In the genomic region with DNA sequence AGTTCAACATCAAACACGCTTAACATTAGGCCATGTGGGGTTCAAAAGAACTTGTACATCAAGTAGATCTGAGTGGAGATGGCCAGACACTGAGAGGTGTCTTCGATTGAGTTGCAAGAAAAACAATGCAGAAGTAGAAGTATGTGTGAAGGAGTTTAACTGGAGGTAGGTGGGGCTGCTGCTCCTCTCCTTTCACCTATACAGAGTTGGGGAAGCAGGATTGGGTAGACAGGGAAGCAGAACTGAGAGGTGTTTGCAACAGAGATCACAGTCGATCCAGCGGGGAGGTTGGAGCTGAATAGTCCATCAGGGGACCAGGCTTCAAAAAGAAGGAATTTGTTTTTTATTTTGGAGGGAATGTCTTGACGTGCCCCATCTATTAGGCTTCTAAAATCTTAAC, we compare ENCODE assay signal across 2 cellular contexts.
TF ChIP-seq lines count a peak whose summit lies in the region.

No MANE protein-coding gene starts in this region.

TF ChIP-seq in GM23338, 12 proteins besides CTCF, POLR2A, EP300 and RAD21 (continued from another document):
- TF ChIP-seq CREB1 (CRISPR knock-in tag; IDR thresholded peaks at IDR 0.05; ENCODE audit: low read depth) (no peak), STAT1 (IDR thresholded peaks at IDR 0.05; ENCODE audit: unreplicated experiment) (no peak), EZH2 (IDR thresholded peaks at IDR 0.05; ENCODE audit: low read depth, unreplicated experiment) (no peak)
- TF ChIP-seq, protein P1, sequence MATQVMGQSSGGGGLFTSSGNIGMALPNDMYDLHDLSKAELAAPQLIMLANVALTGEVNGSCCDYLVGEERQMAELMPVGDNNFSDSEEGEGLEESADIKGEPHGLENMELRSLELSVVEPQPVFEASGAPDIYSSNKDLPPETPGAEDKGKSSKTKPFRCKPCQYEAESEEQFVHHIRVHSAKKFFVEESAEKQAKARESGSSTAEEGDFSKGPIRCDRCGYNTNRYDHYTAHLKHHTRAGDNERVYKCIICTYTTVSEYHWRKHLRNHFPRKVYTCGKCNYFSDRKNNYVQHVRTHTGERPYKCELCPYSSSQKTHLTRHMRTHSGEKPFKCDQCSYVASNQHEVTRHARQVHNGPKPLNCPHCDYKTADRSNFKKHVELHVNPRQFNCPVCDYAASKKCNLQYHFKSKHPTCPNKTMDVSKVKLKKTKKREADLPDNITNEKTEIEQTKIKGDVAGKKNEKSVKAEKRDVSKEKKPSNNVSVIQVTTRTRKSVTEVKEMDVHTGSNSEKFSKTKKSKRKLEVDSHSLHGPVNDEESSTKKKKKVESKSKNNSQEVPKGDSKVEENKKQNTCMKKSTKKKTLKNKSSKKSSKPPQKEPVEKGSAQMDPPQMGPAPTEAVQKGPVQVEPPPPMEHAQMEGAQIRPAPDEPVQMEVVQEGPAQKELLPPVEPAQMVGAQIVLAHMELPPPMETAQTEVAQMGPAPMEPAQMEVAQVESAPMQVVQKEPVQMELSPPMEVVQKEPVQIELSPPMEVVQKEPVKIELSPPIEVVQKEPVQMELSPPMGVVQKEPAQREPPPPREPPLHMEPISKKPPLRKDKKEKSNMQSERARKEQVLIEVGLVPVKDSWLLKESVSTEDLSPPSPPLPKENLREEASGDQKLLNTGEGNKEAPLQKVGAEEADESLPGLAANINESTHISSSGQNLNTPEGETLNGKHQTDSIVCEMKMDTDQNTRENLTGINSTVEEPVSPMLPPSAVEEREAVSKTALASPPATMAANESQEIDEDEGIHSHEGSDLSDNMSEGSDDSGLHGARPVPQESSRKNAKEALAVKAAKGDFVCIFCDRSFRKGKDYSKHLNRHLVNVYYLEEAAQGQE (IDR thresholded peaks at IDR 0.05; ENCODE audit: unreplicated experiment), result no peak
- TF ChIP-seq, protein P2, sequence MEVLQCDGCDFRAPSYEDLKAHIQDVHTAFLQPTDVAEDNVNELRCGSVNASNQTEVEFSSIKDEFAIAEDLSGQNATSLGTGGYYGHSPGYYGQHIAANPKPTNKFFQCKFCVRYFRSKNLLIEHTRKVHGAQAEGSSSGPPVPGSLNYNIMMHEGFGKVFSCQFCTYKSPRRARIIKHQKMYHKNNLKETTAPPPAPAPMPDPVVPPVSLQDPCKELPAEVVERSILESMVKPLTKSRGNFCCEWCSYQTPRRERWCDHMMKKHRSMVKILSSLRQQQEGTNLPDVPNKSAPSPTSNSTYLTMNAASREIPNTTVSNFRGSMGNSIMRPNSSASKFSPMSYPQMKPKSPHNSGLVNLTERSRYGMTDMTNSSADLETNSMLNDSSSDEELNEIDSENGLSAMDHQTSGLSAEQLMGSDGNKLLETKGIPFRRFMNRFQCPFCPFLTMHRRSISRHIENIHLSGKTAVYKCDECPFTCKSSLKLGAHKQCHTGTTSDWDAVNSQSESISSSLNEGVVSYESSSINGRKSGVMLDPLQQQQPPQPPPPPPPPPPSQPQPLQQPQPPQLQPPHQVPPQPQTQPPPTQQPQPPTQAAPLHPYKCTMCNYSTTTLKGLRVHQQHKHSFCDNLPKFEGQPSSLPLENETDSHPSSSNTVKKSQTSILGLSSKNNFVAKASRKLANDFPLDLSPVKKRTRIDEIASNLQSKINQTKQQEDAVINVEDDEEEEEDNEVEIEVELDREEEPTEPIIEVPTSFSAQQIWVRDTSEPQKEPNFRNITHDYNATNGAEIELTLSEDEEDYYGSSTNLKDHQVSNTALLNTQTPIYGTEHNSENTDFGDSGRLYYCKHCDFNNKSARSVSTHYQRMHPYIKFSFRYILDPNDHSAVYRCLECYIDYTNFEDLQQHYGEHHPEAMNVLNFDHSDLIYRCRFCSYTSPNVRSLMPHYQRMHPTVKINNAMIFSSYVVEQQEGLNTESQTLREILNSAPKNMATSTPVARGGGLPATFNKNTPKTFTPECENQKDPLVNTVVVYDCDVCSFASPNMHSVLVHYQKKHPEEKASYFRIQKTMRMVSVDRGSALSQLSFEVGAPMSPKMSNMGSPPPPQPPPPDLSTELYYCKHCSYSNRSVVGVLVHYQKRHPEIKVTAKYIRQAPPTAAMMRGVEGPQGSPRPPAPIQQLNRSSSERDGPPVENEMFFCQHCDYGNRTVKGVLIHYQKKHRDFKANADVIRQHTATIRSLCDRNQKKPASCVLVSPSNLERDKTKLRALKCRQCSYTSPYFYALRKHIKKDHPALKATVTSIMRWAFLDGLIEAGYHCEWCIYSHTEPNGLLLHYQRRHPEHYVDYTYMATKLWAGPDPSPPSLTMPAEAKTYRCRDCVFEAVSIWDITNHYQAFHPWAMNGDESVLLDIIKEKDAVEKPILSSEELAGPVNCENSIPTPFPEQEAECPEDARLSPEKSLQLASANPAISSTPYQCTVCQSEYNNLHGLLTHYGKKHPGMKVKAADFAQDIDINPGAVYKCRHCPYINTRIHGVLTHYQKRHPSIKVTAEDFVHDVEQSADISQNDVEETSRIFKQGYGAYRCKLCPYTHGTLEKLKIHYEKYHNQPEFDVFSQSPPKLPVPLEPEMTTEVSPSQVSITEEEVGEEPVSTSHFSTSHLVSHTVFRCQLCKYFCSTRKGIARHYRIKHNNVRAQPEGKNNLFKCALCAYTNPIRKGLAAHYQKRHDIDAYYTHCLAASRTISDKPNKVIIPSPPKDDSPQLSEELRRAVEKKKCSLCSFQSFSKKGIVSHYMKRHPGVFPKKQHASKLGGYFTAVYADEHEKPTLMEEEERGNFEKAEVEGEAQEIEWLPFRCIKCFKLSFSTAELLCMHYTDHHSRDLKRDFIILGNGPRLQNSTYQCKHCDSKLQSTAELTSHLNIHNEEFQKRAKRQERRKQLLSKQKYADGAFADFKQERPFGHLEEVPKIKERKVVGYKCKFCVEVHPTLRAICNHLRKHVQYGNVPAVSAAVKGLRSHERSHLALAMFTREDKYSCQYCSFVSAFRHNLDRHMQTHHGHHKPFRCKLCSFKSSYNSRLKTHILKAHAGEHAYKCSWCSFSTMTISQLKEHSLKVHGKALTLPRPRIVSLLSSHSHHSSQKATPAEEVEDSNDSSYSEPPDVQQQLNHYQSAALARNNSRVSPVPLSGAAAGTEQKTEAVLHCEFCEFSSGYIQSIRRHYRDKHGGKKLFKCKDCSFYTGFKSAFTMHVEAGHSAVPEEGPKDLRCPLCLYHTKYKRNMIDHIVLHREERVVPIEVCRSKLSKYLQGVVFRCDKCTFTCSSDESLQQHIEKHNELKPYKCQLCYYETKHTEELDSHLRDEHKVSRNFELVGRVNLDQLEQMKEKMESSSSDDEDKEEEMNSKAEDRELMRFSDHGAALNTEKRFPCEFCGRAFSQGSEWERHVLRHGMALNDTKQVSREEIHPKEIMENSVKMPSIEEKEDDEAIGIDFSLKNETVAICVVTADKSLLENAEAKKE (CRISPR knock-in tag; IDR thresholded peaks at IDR 0.05), result no peak
- TF ChIP-seq, protein P3, sequence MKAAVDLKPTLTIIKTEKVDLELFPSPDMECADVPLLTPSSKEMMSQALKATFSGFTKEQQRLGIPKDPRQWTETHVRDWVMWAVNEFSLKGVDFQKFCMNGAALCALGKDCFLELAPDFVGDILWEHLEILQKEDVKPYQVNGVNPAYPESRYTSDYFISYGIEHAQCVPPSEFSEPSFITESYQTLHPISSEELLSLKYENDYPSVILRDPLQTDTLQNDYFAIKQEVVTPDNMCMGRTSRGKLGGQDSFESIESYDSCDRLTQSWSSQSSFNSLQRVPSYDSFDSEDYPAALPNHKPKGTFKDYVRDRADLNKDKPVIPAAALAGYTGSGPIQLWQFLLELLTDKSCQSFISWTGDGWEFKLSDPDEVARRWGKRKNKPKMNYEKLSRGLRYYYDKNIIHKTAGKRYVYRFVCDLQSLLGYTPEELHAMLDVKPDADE (IDR thresholded peaks at IDR 0.05), result no peak

TF ChIP-seq in WTC11, 78 proteins besides CTCF, POLR2A, EP300 and RAD21 (continued from another document):
- TF ChIP-seq, protein P4, sequence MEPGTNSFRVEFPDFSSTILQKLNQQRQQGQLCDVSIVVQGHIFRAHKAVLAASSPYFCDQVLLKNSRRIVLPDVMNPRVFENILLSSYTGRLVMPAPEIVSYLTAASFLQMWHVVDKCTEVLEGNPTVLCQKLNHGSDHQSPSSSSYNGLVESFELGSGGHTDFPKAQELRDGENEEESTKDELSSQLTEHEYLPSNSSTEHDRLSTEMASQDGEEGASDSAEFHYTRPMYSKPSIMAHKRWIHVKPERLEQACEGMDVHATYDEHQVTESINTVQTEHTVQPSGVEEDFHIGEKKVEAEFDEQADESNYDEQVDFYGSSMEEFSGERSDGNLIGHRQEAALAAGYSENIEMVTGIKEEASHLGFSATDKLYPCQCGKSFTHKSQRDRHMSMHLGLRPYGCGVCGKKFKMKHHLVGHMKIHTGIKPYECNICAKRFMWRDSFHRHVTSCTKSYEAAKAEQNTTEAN (CRISPR knock-in tag; IDR thresholded peaks at IDR 0.05), result no peak
- no peak for TF ChIP-seq SOX15 (CRISPR knock-in tag; IDR thresholded peaks at IDR 0.05)
- TF ChIP-seq, protein P5, sequence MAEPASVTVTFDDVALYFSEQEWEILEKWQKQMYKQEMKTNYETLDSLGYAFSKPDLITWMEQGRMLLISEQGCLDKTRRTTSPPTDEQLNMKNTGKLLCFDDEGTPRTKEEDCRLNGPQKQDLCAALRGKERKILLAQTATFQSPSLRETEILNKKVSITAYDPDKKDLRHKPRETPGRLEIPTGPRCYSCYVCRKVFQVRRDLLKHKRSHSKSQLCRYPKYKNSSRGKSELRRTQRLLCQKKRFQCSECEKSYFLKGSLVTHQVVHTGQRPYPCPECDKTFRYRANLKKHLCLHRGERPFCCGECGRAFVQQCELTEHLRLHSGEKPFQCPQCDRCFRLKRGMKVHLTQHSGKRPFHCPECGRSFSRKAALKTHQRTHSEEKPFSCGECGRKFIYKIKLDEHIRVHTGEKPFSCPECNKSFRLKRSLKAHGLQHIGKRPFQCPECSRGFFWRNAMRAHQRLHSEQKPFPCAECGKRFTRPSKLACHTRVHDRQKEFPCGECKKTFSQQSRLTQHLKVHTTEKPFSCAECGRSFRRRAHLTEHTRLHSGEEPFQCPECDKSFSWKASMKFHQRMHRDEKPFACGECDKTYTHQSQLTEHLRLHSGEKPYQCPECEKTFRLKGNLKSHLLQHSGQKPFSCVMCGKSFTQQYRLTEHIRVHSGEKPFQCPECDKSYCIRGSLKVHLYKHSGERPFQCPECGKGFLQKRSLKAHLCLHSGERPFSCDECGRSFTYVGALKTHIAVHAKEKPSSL (CRISPR knock-in tag; conservative IDR thresholded peaks at IDR 0.05), result no peak
- TF ChIP-seq ZNF423 (CRISPR knock-in tag; IDR thresholded peaks at IDR 0.05), result no peak
- TF ChIP-seq, protein P6, sequence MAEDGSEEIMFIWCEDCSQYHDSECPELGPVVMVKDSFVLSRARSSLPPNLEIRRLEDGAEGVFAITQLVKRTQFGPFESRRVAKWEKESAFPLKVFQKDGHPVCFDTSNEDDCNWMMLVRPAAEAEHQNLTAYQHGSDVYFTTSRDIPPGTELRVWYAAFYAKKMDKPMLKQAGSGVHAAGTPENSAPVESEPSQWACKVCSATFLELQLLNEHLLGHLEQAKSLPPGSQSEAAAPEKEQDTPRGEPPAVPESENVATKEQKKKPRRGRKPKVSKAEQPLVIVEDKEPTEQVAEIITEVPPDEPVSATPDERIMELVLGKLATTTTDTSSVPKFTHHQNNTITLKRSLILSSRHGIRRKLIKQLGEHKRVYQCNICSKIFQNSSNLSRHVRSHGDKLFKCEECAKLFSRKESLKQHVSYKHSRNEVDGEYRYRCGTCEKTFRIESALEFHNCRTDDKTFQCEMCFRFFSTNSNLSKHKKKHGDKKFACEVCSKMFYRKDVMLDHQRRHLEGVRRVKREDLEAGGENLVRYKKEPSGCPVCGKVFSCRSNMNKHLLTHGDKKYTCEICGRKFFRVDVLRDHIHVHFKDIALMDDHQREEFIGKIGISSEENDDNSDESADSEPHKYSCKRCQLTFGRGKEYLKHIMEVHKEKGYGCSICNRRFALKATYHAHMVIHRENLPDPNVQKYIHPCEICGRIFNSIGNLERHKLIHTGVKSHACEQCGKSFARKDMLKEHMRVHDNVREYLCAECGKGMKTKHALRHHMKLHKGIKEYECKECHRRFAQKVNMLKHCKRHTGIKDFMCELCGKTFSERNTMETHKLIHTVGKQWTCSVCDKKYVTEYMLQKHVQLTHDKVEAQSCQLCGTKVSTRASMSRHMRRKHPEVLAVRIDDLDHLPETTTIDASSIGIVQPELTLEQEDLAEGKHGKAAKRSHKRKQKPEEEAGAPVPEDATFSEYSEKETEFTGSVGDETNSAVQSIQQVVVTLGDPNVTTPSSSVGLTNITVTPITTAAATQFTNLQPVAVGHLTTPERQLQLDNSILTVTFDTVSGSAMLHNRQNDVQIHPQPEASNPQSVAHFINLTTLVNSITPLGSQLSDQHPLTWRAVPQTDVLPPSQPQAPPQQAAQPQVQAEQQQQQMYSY (CRISPR knock-in tag; IDR thresholded peaks at IDR 0.05), result no peak
- TF ChIP-seq NFE2L1 (CRISPR knock-in tag; IDR thresholded peaks at IDR 0.05), result no peak
- TF ChIP-seq ZNF232 (CRISPR knock-in tag; IDR thresholded peaks at IDR 0.05), result no peak
- TF ChIP-seq PRRX2 (CRISPR knock-in tag; IDR thresholded peaks at IDR 0.05), result no peak
- no peak for TF ChIP-seq CBFB (CRISPR knock-in tag; IDR thresholded peaks at IDR 0.05; ENCODE audit: low read depth)
